In genomic region chr1:65425697-65426096, GRCh38 we compare ENCODE assay signal across 1 cellular context.
A peak's percentile ranks its signal among the peaks of the same experiment; 100 is the strongest.
TF ChIP-seq lines count a peak whose summit lies in the region.

No MANE protein-coding gene starts in this region.

TF ChIP-seq in H1, 55 proteins besides CTCF, POLR2A, EP300 and RAD21:
- peak; percentile 18 for TF ChIP-seq NANOG (IDR thresholded peaks at IDR 0.05; ENCODE audit: insufficient read depth, low read depth, low read length, poor library complexity, severe bottlenecking)
- TF ChIP-seq SP1 (IDR thresholded peaks at IDR 0.05; ENCODE audit: low read depth, low read length) = peak; percentile 79
- no peak for TF ChIP-seq JUN (IDR thresholded peaks at IDR 0.05; ENCODE audit: low read depth, low read length)
- 0 out of 2 replicates have a peak, but pooled peaks have one; percentile 57 for TF ChIP-seq POLR2AphosphoS5 (IDR thresholded peaks at IDR 0.05; ENCODE audit: low read depth, low read length)
- TF ChIP-seq JUND (IDR thresholded peaks at IDR 0.05; ENCODE audit: low read length) = peak; percentile 91
- peak; percentile 82 for TF ChIP-seq BACH1 (IDR thresholded peaks at IDR 0.05; ENCODE audit: low read length)
- no peak for TF ChIP-seq NRF1 (IDR thresholded peaks at IDR 0.05; ENCODE audit: low read depth, low read length)
- TF ChIP-seq EGR1 (IDR thresholded peaks at IDR 0.05; ENCODE audit: borderline replicate concordance, low read depth, low read length) = no peak
- 0 out of 2 replicates have a peak, but pooled peaks have one; percentile 41 for TF ChIP-seq TCF12 (IDR thresholded peaks at IDR 0.05; ENCODE audit: low read depth, low read length)
- TF ChIP-seq TAF1 (IDR thresholded peaks at IDR 0.05; ENCODE audit: low read depth, low read length) = peak; percentile 47
- peak; percentile 93 for TF ChIP-seq TEAD4 (IDR thresholded peaks at IDR 0.05; ENCODE audit: low read depth, low read length)
- peak; percentile 53; the same call in 1 of the 2 replicates for TF ChIP-seq MAFK (IDR thresholded peaks at IDR 0.05; ENCODE audit: low read depth, low read length)
- TF ChIP-seq SP4 (IDR thresholded peaks at IDR 0.05; ENCODE audit: low read length) = no peak
- 0 out of 4 replicates have a peak, but pooled peaks of 1 of the 2 experiments have one; percentile 30 for TF ChIP-seq SIN3A (conservative IDR thresholded peaks at IDR 0.05 in 1 of 2, IDR thresholded peaks at IDR 0.05 in 1 of 2; ENCODE audit: low read depth in 1 of 2, low read length in 2 of 2)
